ENCODE assay signal across 8 cellular contexts in genomic region chr6:125027287-125027686, GRCh38.
"Had no signal": no experiment of that assay in that cellular context is flagged by ENCODE, and none has a peak within 500 bp of the region (broad histone marks: within the 10 kb centered on the region; RNA-seq: fewer than 3 reads in every experiment).

No MANE protein-coding gene starts in this region.

- ATAC-seq: GM12878 had no signal

- DNase-seq: GDM1, GF-D8 had no signal

- FAIRE-seq: G401.6, GM12878, GM12891, GM12892, GM18507, GM19239 had no signal

- H3K4me3 ChIP-seq: GM12878 had no signal
